8 cellular contexts compared by ENCODE assay signal in genomic region chr11:62831520-62832345, GRCh38. TPM values are rescaled to one million over a fixed set of nuclear protein-coding genes. Genes with fewer than 3 reads are reported as not detected.
DNase-seq lines count a peak whose midpoint lies in the region; ATAC-seq and TF ChIP-seq lines count a peak whose summit lies in the region.

Gene STX5, minus strand, starts transcription at chr11:62832051. Its CDS starts 808 bp downstream, at chr11:62831243.

- H3K27me3 ChIP-seq in SK-N-SH (ENCODE audit: insufficient read depth) (no peaks in the 10 kb centered on the region), gastroesophageal sphincter (no peaks in the 10 kb centered on the region)

- DNase-seq in GM04504 (ENCODE audit: low read depth) (peak; percentile 97), NCI-H1048 (lab: John Stamatoyannopoulos, UW) (peak; percentile 98), SK-N-SH (peak; percentile 96), non-pigmented ciliary epithelial cell (ENCODE audit: low read depth) (peak; percentile 95), superior temporal gyrus (ENCODE audit: extremely low spot score) (peak; percentile 99)
- peak; percentile 100 for DNase-seq in activated naive CD4-positive, alpha-beta T cell treated with anti-CD3 and anti-CD28 coated beads, Interleukin-2, amount 50 U/mL, for 16 hours

- peaks cover under 1% of the 10 kb centered on the region for H3F3A ChIP-seq in SK-N-SH (replicated peaks; ENCODE audit: insufficient read depth)

- TF ChIP-seq EP300 in SK-N-SH (IDR thresholded peaks at IDR 0.05; ENCODE audit: borderline replicate concordance in 1 of 2, low read depth in 1 of 2, low read length in 1 of 2): no peak
- no peak for TF ChIP-seq EP300 in gastroesophageal sphincter (IDR thresholded peaks at IDR 0.05)

- CTCF ChIA-PET in SK-N-SH (lab: Yijun Ruan, JAX): interaction anchor here (0.6 to 2.4 kb wide), 4 partner anchors 45 to 1933 kb away, joined by 3 to 15 read pairs (median 4); partner anchors contain the start of gene SLC3A2

- peaks cover 38 to 42% of the 10 kb centered on the region in 2 experiments for H3K36me3 ChIP-seq in SK-N-SH (replicated peaks in 1 of 2; ENCODE audit: control insufficient read depth in 1 of 2, insufficient read depth in 2 of 2, low read length in 1 of 2)
- H3K36me3 ChIP-seq in gastroesophageal sphincter: peaks cover 0 to 60% of the 10 kb centered on the region in 2 donors

- H3K4me3 ChIP-seq in SK-N-SH (ENCODE audit: low read depth in 2 of 2, low read length in 1 of 2) (peak within 1 kb of the TSS; percentile 76 to 99), gastroesophageal sphincter (peak within 1 kb of the TSS; percentile 66 to 93)

- H3K27ac ChIP-seq in SK-N-SH (ENCODE audit: low read depth in 2 of 2, low read length in 1 of 2) (peak within 1 kb of the TSS; percentile 89 to 93), gastroesophageal sphincter (peak within 1 kb of the TSS; percentile 74 to 100 (median 97))

- POLR2A ChIA-PET in SK-N-SH (lab: Yijun Ruan, JAX): interaction anchor here (0.6 to 2.2 kb wide), 15 partner anchors 9 to 331 kb away, joined by 3 to 32 read pairs (median 4); partner anchors contain the start of genes C11orf98, CSKMT, HNRNPUL2 and MTA2

- H3K79me2 ChIP-seq in SK-N-SH (ENCODE audit: insufficient read depth): peaks cover 70% of the 10 kb centered on the region

- H3K4me1 ChIP-seq in SK-N-SH (ENCODE audit: control insufficient read depth in 1 of 2, insufficient read depth in 2 of 2, low read depth in 1 of 2, low read length in 1 of 2): peaks cover 0 to 20% of the 10 kb centered on the region in 2 experiments; a peak in 3 of 4 replicates
- peaks cover 0 to 78% (median 32%) of the 10 kb centered on the region in 3 donors for H3K4me1 ChIP-seq in gastroesophageal sphincter

- no peak within 1 kb of the TSS; the same call in 1 of the 2 replicates for H2AFZ ChIP-seq in SK-N-SH (ENCODE audit: low read depth)

- ATAC-seq in HG02571 (IDR thresholded peaks at IDR 0.05; ENCODE audit: unreplicated experiment) (peak; percentile 81), gastroesophageal sphincter (peak; percentile 96)

- H3K9me2 ChIP-seq in SK-N-SH: no peaks in the 10 kb centered on the region

- TF ChIP-seq POLR2A in gastroesophageal sphincter (IDR thresholded peaks at IDR 0.05): peak; percentile 73 to 87

- no peak for TF ChIP-seq CTCF in SK-N-SH (IDR thresholded peaks at IDR 0.05)
- no peak for TF ChIP-seq CTCF in gastroesophageal sphincter (IDR thresholded peaks at IDR 0.05)

- H3K4me2 ChIP-seq in SK-N-SH: peak within 1 kb of the TSS; percentile 93

- peaks cover 32% of the 10 kb centered on the region for H4K20me1 ChIP-seq in SK-N-SH (ENCODE audit: insufficient read depth)

- H3K9ac ChIP-seq in SK-N-SH: peak within 1 kb of the TSS; percentile 98

- WGBS in SK-N-SH (ENCODE audit: low lambda C conversion rate): under 1% methylated on average over 43 of the region's 65 CpGs
- WGBS in gastroesophageal sphincter (ENCODE audit: low coverage in 1 of 2), 2 donors: 0% methylated on average over 23 of the region's 65 CpGs; no CpG with 5 or more reads in 1 of the 2 donors

- no peak for TF ChIP-seq RAD21 in SK-N-SH (IDR thresholded peaks at IDR 0.05; ENCODE audit: low read length)

- H3K9me3 ChIP-seq in SK-N-SH (no peaks in the 10 kb centered on the region), gastroesophageal sphincter (no peaks in the 10 kb centered on the region)

TF ChIP-seq in SK-N-SH, 30 proteins besides CTCF, POLR2A, EP300 and RAD21:
- TF ChIP-seq YY1 (IDR thresholded peaks at IDR 0.05; ENCODE audit: low read depth): no peak; the same call in 1 of the 2 replicates
- peak; percentile 84 for TF ChIP-seq POLR2AphosphoS5 (IDR thresholded peaks at IDR 0.05; ENCODE audit: low read depth, low read length)
- no peak for TF ChIP-seq FOXJ3 (CRISPR knock-in tag; IDR thresholded peaks at IDR 0.05)
- TF ChIP-seq ZBTB33 (IDR thresholded peaks at IDR 0.05; ENCODE audit: borderline replicate concordance, low read depth): peak; percentile 51; the same call in 1 of the 2 replicates
- no peak for TF ChIP-seq MEF2A (IDR thresholded peaks at IDR 0.05; ENCODE audit: borderline replicate concordance, low read depth)
- TF ChIP-seq GABPA (IDR thresholded peaks at IDR 0.05; ENCODE audit: low read depth): peak; percentile 88
- no peak for TF ChIP-seq SMC3 (IDR thresholded peaks at IDR 0.05; ENCODE audit: low read depth, low read length)
- TF ChIP-seq CHD2 (IDR thresholded peaks at IDR 0.05; ENCODE audit: low read length, partially characterized antibody): peak; percentile 95
- TF ChIP-seq TAF1 (IDR thresholded peaks at IDR 0.05; ENCODE audit: borderline replicate concordance, low read depth, low read length): peak; percentile 39
- TF ChIP-seq IRF3 (IDR thresholded peaks at IDR 0.05; ENCODE audit: low read depth, low read length): peak; percentile 76
- peak; percentile 51; the same call in 1 of the 2 replicates for TF ChIP-seq MXI1 (IDR thresholded peaks at IDR 0.05; ENCODE audit: low read depth, low read length)
- peak; percentile 56; the same call in 1 of the 2 replicates for TF ChIP-seq ELF1 (IDR thresholded peaks at IDR 0.05)
- TF ChIP-seq PBX3 (IDR thresholded peaks at IDR 0.05): peak; percentile 99
- peak; percentile 79 for TF ChIP-seq RFX5 (IDR thresholded peaks at IDR 0.05; ENCODE audit: low read length)
- TF ChIP-seq MAX (IDR thresholded peaks at IDR 0.05; ENCODE audit: low read depth): peak; percentile 28; the same call in 1 of the 2 replicates
- 0 out of 2 replicates have a peak, but pooled peaks have one; percentile 2 for TF ChIP-seq JUND (IDR thresholded peaks at IDR 0.05)
- TF ChIP-seq USF1 (IDR thresholded peaks at IDR 0.05; ENCODE audit: borderline replicate concordance, low read depth): 0 out of 2 replicates have a peak, but pooled peaks have one; percentile 33

RNA-seq across cellular contexts. Expression of gene STX5, which starts in this region (rescaled TPM):
- polyA plus RNA-seq in SK-N-SH (2012; rRNA removed): 24.2 and 27.4 TPM in 2 replicates
- 15.8 and 24.5 TPM in 2 replicates for polyA plus RNA-seq in SK-N-SH (2012; cell fraction: cytosol; rRNA removed)
- polyA plus RNA-seq in SK-N-SH (2012; cell fraction: nucleus; rRNA removed): 14.1 and 24.6 TPM in 2 replicates
- total RNA-seq in gastroesophageal sphincter: 10 to 100 TPM; 23.3 to 31.6 (median 27.8) TPM

Comparison
In these comparisons a context has a peak if more than half of its experiments do, and no peak if none do; other contexts are left out.
1. Peak in every context shown above with its lines: DNase-seq, ATAC-seq, H3K4me3 ChIP-seq and H3K27ac ChIP-seq.